Comparison of ENCODE assay signal across 18 cellular contexts in the genomic region with DNA sequence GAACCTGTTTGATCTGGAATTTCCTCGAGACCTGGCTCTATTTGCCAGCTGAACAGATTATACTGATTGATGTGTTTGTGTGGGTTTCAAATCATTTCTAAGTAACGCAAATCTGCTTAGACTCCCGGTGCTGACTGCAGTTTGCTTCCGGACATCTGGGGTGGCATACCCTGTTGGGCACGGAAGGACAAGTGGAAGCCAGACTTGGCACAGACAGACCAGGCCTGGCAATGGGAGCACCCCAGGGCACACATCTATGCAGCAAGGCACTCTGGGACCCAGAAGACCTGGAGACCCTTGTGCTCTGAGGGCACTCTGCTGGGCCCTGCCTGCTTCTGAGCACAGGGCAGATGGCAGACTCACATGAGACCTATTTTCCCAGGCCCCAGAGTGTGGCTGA.
DNase-seq lines count a peak whose midpoint lies in the region; ATAC-seq, FAIRE-seq and TF ChIP-seq lines count a peak whose summit lies in the region.
"Had no signal": no experiment of that assay in that cellular context is flagged by ENCODE, and none has a peak within 500 bp of the region (broad histone marks: within the 10 kb centered on the region; RNA-seq: fewer than 3 reads in every experiment).

No MANE protein-coding gene starts in this region.

- H3K4me3 Mint-ChIP-seq in HFFc6: no peak overlapping the region
- H3K4me3 Mint-ChIP-seq: CD4-positive, alpha-beta T cell had no signal

- H3K4me3 ChIP-seq in SK-N-SH (ENCODE audit: low read depth in 2 of 2, low read length in 1 of 2) (no peak overlapping the region), neural cell (ENCODE audit: low read length) (no peak overlapping the region), aorta (ENCODE audit: low read length in 2 of 2) (no peak overlapping the region)
- H3K4me3 ChIP-seq: GM23248 had no signal

- H3K79me2 ChIP-seq in SK-N-SH (ENCODE audit: insufficient read depth) (no peaks in the 10 kb centered on the region), neural cell (replicated peaks; ENCODE audit: insufficient read depth, low read length) (no peaks in the 10 kb centered on the region)

- no peak overlapping the region for H3K4me2 ChIP-seq in SK-N-SH
- no peak overlapping the region for H3K4me2 ChIP-seq in neural cell (ENCODE audit: low read length)

- FAIRE-seq in D721Med (lab: Jason Lieb, UNC): no peak
- FAIRE-seq: A204.1, G401.6, GM12891, GM18507, H54 had no signal

- 4% methylated on average over 5 of the region's 5 CpGs for WGBS in SK-N-SH (ENCODE audit: low lambda C conversion rate)
- WGBS in aorta, 2 donors: 69 to 76% methylated on average over 5 of the region's 5 CpGs

- no peaks in the 10 kb centered on the region for H3K36me3 ChIP-seq in SK-N-SH (replicated peaks in 1 of 2; ENCODE audit: control insufficient read depth in 1 of 2, insufficient read depth in 2 of 2, low read length in 1 of 2)
- no peaks in the 10 kb centered on the region for H3K36me3 ChIP-seq in neural cell (ENCODE audit: insufficient read depth, low read length)
- H3K36me3 ChIP-seq in aorta (ENCODE audit: control insufficient read depth in 1 of 2, insufficient read depth in 2 of 2, low read length in 1 of 2): no peaks in the 10 kb centered on the region

- H3K27me3 ChIP-seq in SK-N-SH (ENCODE audit: insufficient read depth): no peaks in the 10 kb centered on the region
- H3K27me3 ChIP-seq in neural cell (ENCODE audit: insufficient read depth, low read depth, low read length): no peaks in the 10 kb centered on the region
- no peaks in the 10 kb centered on the region for H3K27me3 ChIP-seq in aorta (ENCODE audit: control insufficient read depth in 1 of 2, insufficient read depth in 2 of 2, low read length in 1 of 2)

- peaks cover 2% of the 10 kb centered on the region; the same call in 1 of the 2 replicates for H3K27me3 Mint-ChIP-seq in HFFc6 (ENCODE audit: insufficient read depth)
- H3K27me3 Mint-ChIP-seq: CD4-positive, alpha-beta T cell had no signal

- H3F3A ChIP-seq in SK-N-SH (replicated peaks; ENCODE audit: insufficient read depth) (no peaks in the 10 kb centered on the region), neural cell (ENCODE audit: insufficient read depth, low read length, poor library complexity, severe bottlenecking) (no peaks in the 10 kb centered on the region)

- H3K9ac ChIP-seq in SK-N-SH (no peak overlapping the region), neural cell (ENCODE audit: low read length) (no peak overlapping the region)
- H3K9ac ChIP-seq: GM23248 had no signal

- TF ChIP-seq EP300 in SK-N-SH (IDR thresholded peaks at IDR 0.05; ENCODE audit: borderline replicate concordance in 1 of 2, low read depth in 1 of 2, low read length in 1 of 2): peak in 1 of 2 experiments; percentile 93; a peak in 2 of 4 replicates
- TF ChIP-seq EP300 in neural cell (conservative IDR thresholded peaks at IDR 0.05; ENCODE audit: poor library complexity, severe bottlenecking): no peak

- CTCF ChIA-PET in SK-N-SH (lab: Yijun Ruan, JAX): interaction anchor here (0.9 to 2.5 kb wide), 5 partner anchors 10 to 313 kb away, joined by 3 to 9 read pairs (median 4); no protein-coding TSS in a partner anchor

- H3K36me3 Mint-ChIP-seq in HFFc6 (ENCODE audit: low read depth): no peaks in the 10 kb centered on the region

- H3K4me1 ChIP-seq in SK-N-SH (ENCODE audit: control insufficient read depth in 1 of 2, insufficient read depth in 2 of 2, low read depth in 1 of 2, low read length in 1 of 2) (peaks cover 0 to 35% of the 10 kb centered on the region in 2 experiments; a peak in 2 of 4 replicates), aorta (ENCODE audit: control insufficient read depth in 1 of 2, insufficient read depth in 2 of 2, low read length in 2 of 2) (no peaks in the 10 kb centered on the region)

- DNase-seq in D721Med (ENCODE audit: insufficient read length, low spot score) (peak; percentile 48), SK-N-SH (peak; percentile 67), aorta (no peak), HFFc6 (no peak), SW 1271 (lab: John Stamatoyannopoulos, UW) (no peak)
- DNase-seq: ACHN; CD4-positive, alpha-beta T cell; GM23248; HCEC 1CT; KG1 had no signal

- H2AFZ ChIP-seq in SK-N-SH (ENCODE audit: low read depth) (no peak overlapping the region), neural cell (ENCODE audit: low read depth, low read length) (no peak overlapping the region)
- H2AFZ ChIP-seq: GM23248 had no signal

- peaks cover 50% of the 10 kb centered on the region for H3K9me3 Mint-ChIP-seq in HFFc6
- H3K9me3 Mint-ChIP-seq: CD4-positive, alpha-beta T cell had no signal

- TF ChIP-seq CTCF in D721Med (IDR thresholded peaks at IDR 0.05; ENCODE audit: insufficient read depth, missing control alignments) (no peak), SK-N-SH (IDR thresholded peaks at IDR 0.05) (no peak), neural cell (IDR thresholded peaks at IDR 0.05; ENCODE audit: poor library complexity, severe bottlenecking) (no peak), HFFc6 (IDR thresholded peaks at IDR 0.05) (no peak)

- intact Hi-C loops in aorta (cut with DNase I): no loop called here

- ATAC-seq in aorta (ENCODE audit: low FRiP score): peak; percentile 44
- ATAC-seq in HG02884 (IDR thresholded peaks at IDR 0.05; ENCODE audit: unreplicated experiment): no peak

- H3K27ac ChIP-seq in SK-N-SH (ENCODE audit: low read depth in 2 of 2, low read length in 1 of 2) (peak overlapping the region in 1 of 2 experiments; percentile 89; a peak in 2 of 4 replicates), neural cell (ENCODE audit: low read length) (no peak overlapping the region), aorta (ENCODE audit: low read depth in 1 of 2, low read length in 2 of 2) (no peak overlapping the region)
- H3K27ac ChIP-seq: C4-2B, GM23248 had no signal

- H4K20me1 ChIP-seq in SK-N-SH (ENCODE audit: insufficient read depth) (no peaks in the 10 kb centered on the region), neural cell (ENCODE audit: insufficient read depth) (no peaks in the 10 kb centered on the region)

- POLR2A ChIA-PET in SK-N-SH (lab: Yijun Ruan, JAX): interaction anchor here (0.9 to 1.8 kb wide), 5 partner anchors 8 to 142 kb away, joined by 3 to 7 read pairs (median 3); no protein-coding TSS in a partner anchor

- H3K4me1 Mint-ChIP-seq in HFFc6 (ENCODE audit: low read depth): no peaks in the 10 kb centered on the region

- no peaks in the 10 kb centered on the region for H3K9me2 ChIP-seq in SK-N-SH
- H3K9me2 ChIP-seq in neural cell (ENCODE audit: insufficient read depth, low read length): no peaks in the 10 kb centered on the region

- no peak overlapping the region for H3K27ac Mint-ChIP-seq in HFFc6
- H3K27ac Mint-ChIP-seq: CD4-positive, alpha-beta T cell had no signal

- peak; percentile 22; the same call in 1 of the 2 replicates for TF ChIP-seq RAD21 in SK-N-SH (IDR thresholded peaks at IDR 0.05; ENCODE audit: low read length)
- no peak for TF ChIP-seq RAD21 in neural cell (conservative IDR thresholded peaks at IDR 0.05)

- H3K9me3 ChIP-seq in SK-N-SH (no peaks in the 10 kb centered on the region), neural cell (ENCODE audit: low read length) (no peaks in the 10 kb centered on the region), aorta (ENCODE audit: control insufficient read depth, low read length) (no peaks in the 10 kb centered on the region)

TF ChIP-seq in SK-N-SH, 30 proteins besides CTCF, POLR2A, EP300 and RAD21 (continues in another document):
- no peak for TF ChIP-seq GABPA (IDR thresholded peaks at IDR 0.05; ENCODE audit: low read depth)
- TF ChIP-seq CHD2 (IDR thresholded peaks at IDR 0.05; ENCODE audit: low read length, partially characterized antibody): peak; percentile 41
- TF ChIP-seq, protein P1, sequence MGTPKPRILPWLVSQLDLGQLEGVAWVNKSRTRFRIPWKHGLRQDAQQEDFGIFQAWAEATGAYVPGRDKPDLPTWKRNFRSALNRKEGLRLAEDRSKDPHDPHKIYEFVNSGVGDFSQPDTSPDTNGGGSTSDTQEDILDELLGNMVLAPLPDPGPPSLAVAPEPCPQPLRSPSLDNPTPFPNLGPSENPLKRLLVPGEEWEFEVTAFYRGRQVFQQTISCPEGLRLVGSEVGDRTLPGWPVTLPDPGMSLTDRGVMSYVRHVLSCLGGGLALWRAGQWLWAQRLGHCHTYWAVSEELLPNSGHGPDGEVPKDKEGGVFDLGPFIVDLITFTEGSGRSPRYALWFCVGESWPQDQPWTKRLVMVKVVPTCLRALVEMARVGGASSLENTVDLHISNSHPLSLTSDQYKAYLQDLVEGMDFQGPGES (IDR thresholded peaks at IDR 0.05; ENCODE audit: low read depth, low read length): no peak
- peak; percentile 82 for TF ChIP-seq GATA2 (CRISPR knock-in tag; IDR thresholded peaks at IDR 0.05)
- no peak for TF ChIP-seq POLR2AphosphoS5 (IDR thresholded peaks at IDR 0.05; ENCODE audit: low read depth, low read length)
- peak; percentile 76; the same call in 1 of the 2 replicates for TF ChIP-seq RCOR1 (IDR thresholded peaks at IDR 0.05; ENCODE audit: low read length)
- TF ChIP-seq FOXJ3 (CRISPR knock-in tag; IDR thresholded peaks at IDR 0.05): peak; percentile 85
- no peak for TF ChIP-seq SMC3 (IDR thresholded peaks at IDR 0.05; ENCODE audit: low read depth, low read length)

TF ChIP-seq in neural cell, 6 proteins besides CTCF, POLR2A, EP300 and RAD21 (continues in another document):
- peak; percentile 36 for TF ChIP-seq POLR2AphosphoS5 (IDR thresholded peaks at IDR 0.05)
- no peak for TF ChIP-seq TAF1 (IDR thresholded peaks at IDR 0.05; ENCODE audit: low read depth)
- TF ChIP-seq MXI1 (conservative IDR thresholded peaks at IDR 0.05; ENCODE audit: poor library complexity, severe bottlenecking): no peak

Comparison
In these comparisons a context has a peak if more than half of its experiments do, and no peak if none do; other contexts are left out.
1. DNase-seq: peak in D721Med (single experiment) and SK-N-SH (single experiment); none in aorta (0 of 2), HFFc6 (single experiment) and SW 1271 (0 of 2).